17 cellular contexts compared by ENCODE assay signal in the genomic region with DNA sequence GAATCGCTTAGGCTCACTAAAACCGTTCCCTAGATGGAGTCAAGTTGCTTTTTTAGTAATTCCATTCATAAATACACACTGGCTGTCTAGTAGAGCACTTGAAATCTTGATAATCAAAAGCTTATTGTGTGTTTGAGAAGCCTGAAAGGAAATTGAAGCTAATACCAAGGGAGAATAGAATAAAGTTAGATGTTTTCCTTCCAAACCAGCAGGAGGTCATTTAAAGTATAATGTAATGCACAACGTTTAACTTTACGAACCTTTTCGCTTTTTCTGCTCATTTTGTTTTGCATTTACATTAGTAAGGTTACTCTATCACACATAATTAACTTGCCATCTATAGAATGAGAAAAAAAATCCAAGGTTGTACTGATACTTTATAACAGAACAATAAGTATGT.
"Had no signal": no experiment of that assay in that cellular context is flagged by ENCODE, and none has a peak within 500 bp of the region (broad histone marks: within the 10 kb centered on the region; RNA-seq: fewer than 3 reads in every experiment).

No MANE protein-coding gene starts in this region.

- ATAC-seq: foreskin keratinocyte; left lung; lower lobe of right lung; natural killer cell; right cardiac atrium; stimulated activated naive CD8-positive, alpha-beta T cell treated with anti-CD3 and anti-CD28 coated beads, Interleukin-15, Interleukin-2, amounts not matched to agents 100 U/mL and 50 U/mL, for 24 hours had no signal

- H3K27me3 ChIP-seq: left lung, ovary, suprapubic skin, thyroid gland had no signal

- H3K27ac ChIP-seq: foreskin keratinocyte, left lung, lower lobe of right lung, ovary, suprapubic skin, thyroid gland had no signal

- H3K4me1 ChIP-seq: foreskin keratinocyte, left lung, lower lobe of right lung, suprapubic skin, thyroid gland had no signal

- FAIRE-seq: keratinocyte, small intestine, urothelium cell line had no signal

- H3K36me3 ChIP-seq: left lung, lower lobe of right lung, ovary, suprapubic skin, thyroid gland had no signal

- H3K4me3 ChIP-seq: left lung, lower lobe of right lung, ovary, suprapubic skin, thyroid gland had no signal

- H3K9me3 ChIP-seq: left lung, lower lobe of right lung, ovary, suprapubic skin, thyroid gland had no signal

- DNase-seq: dermis blood vessel endothelial cell; erythroblast; foreskin keratinocyte; immature natural killer cell; left lung; lower lobe of right lung; natural killer cell; nucleus accumbens; ovary; right cardiac atrium; small intestine; stimulated activated CD4-positive, alpha-beta T cell treated with anti-CD3 and anti-CD28 coated beads, Interleukin-12 subunit alpha, Interleukin-12 subunit beta, amount 100 ng/mL, for 4 hours; stimulated activated naive CD8-positive, alpha-beta T cell treated with anti-CD3 and anti-CD28 coated beads, Interleukin-15, Interleukin-2, amounts not matched to agents 100 U/mL and 50 U/mL, for 24 hours; thyroid gland had no signal
